21 cellular contexts compared by ENCODE assay signal in the genomic region with DNA sequence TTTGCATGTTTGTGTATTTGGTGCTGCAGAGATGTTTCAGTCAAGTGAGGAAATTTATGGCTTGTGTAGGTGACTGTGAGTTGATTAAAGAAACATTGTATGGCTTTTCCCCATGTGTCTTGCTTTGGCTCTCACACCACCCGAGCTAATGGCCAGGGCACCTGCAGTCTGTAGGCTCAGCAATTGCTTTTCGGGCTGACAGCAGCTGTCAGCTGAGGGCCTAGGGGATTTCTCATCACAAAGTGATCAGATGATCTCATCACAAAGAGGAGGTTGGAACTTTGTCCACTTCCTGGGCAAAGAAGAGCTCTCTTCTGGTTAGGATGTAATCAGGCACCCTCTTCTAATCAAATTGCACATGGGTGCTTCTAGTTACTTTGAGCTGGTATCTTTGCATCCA.
"Had no signal": no experiment of that assay in that cellular context is flagged by ENCODE, and none has a peak within 500 bp of the region (broad histone marks: within the 10 kb centered on the region; RNA-seq: fewer than 3 reads in every experiment).

No MANE protein-coding gene starts in this region.

- DNase-seq: activated CD4-positive, alpha-beta T cell treated with anti-CD3 and anti-CD28 coated beads, Interleukin-2, amount 10 ng/mL, durations not matched to agents 7 days and 5 days; activated CD4-positive, CD25-positive, alpha-beta regulatory T cell; activated CD8-positive, alpha-beta memory T cell treated with anti-CD3 and anti-CD28 coated beads for 24 hours; activated gamma-delta T cell treated with Interleukin-2 at 50 U/mL for 16 hours; activated naive CD8-positive, alpha-beta T cell treated with anti-CD3 and anti-CD28 coated beads, Interleukin-2, amount 10 ng/mL, durations not matched to agents 7 days and 5 days; cerebellar nuclear complex; effector CD8-positive, alpha-beta T cell; foreskin keratinocyte; left ventricle myocardium superior; mucosa of descending colon; natural killer cell; posterior cingulate gyrus; right cardiac atrium; small intestine; stimulated activated CD4-positive, alpha-beta T cell treated with anti-CD3 and anti-CD28 coated beads, Interleukin-4, amount 100 ng/mL, for 4 hours; stimulated activated CD8-positive, alpha-beta memory T cell treated with anti-CD3 and anti-CD28 coated beads, Interleukin-4, amount 100 ng/mL, for 48 hours; stimulated activated naive CD4-positive, alpha-beta T cell treated with Interleukin-2 at 50 U/mL for 16 hours; substantia nigra; uterus had no signal

- ATAC-seq: foreskin keratinocyte, left ventricle myocardium superior, mucosa of descending colon, natural killer cell, right cardiac atrium had no signal

- H3K27ac Mint-ChIP-seq: activated CD4-positive, alpha-beta T cell treated with anti-CD3 and anti-CD28 coated beads, Interleukin-2, amount 10 ng/mL, durations not matched to agents 7 days and 5 days; activated naive CD8-positive, alpha-beta T cell treated with anti-CD3 and anti-CD28 coated beads, Interleukin-2, amount 10 ng/mL, durations not matched to agents 7 days and 5 days; memory B cell; natural killer cell had no signal

- H3K9me3 Mint-ChIP-seq: activated CD4-positive, alpha-beta T cell treated with anti-CD3 and anti-CD28 coated beads, Interleukin-2, amount 10 ng/mL, durations not matched to agents 7 days and 5 days; natural killer cell had no signal

- H3K36me3 Mint-ChIP-seq: activated naive CD8-positive, alpha-beta T cell treated with anti-CD3 and anti-CD28 coated beads, Interleukin-2, amount 10 ng/mL, durations not matched to agents 7 days and 5 days; brain; memory B cell; natural killer cell had no signal
